34 cellular contexts compared by ENCODE assay signal in genomic region chr3:185233328-185233727, GRCh38.
"Had no signal": no experiment of that assay in that cellular context is flagged by ENCODE, and none has a peak within 500 bp of the region (broad histone marks: within the 10 kb centered on the region; RNA-seq: fewer than 3 reads in every experiment).

No MANE protein-coding gene starts in this region.

- DNase-seq: Karpas-422, Kasumi-1, MG63, MM.1S, MV-4-11, NCI-H1048, NCI-H1092, NCI-H1092 treated with DMSO at 0.1 percent for 48 hours, NCI-H1105, NCI-H1105 treated with DMSO at 0.1 percent for 48 hours, NCI-H1417, NCI-H1417 treated with DMSO at 0.1 percent for 48 hours, NCI-H1436, NCI-H1436 treated with DMSO at 0.1 percent for 48 hours, NCI-H146, NCI-H1694, NCI-H1694 treated with DMSO at 0.1 percent for 48 hours, NCI-H187, NCI-H187 treated with DMSO at 0.1 percent for 48 hours, NCI-H1930, NCI-H2029, NCI-H2029 treated with DMSO at 0.1 percent for 48 hours, NCI-H2081, NCI-H2081 treated with DMSO at 0.1 percent for 48 hours, NCI-H2107, NCI-H2171, NCI-H2171 treated with DMSO at 0.1 percent for 48 hours, NCI-H2227 treated with DMSO at 0.1 percent for 48 hours, NCI-H226, NCI-H345, NCI-H446, NCI-H446 treated with DMSO at 0.1 percent for 48 hours, NCI-H510A, NCI-H510A treated with DMSO at 0.1 percent for 48 hours had no signal

- H3K36me3 ChIP-seq: MG63 had no signal

- H3K4me3 ChIP-seq: MG63 had no signal

- H3K27me3 ChIP-seq: MG63 had no signal
